In genomic region chr15:32919749-32920414, GRCh38 we compare ENCODE assay signal across 14 cellular contexts.
DNase-seq lines count a peak whose midpoint lies in the region; ATAC-seq and TF ChIP-seq lines count a peak whose summit lies in the region.
"Had no signal": no experiment of that assay in that cellular context is flagged by ENCODE, and none has a peak within 500 bp of the region (broad histone marks: within the 10 kb centered on the region; RNA-seq: fewer than 3 reads in every experiment).

No MANE protein-coding gene starts in this region.

- POLR2A ChIA-PET in PC-3 (lab: Charles Lee; ENCODE audit: unreplicated experiment) = no interaction called here

- H3K9me3 ChIP-seq in esophagus muscularis mucosa = no peaks in the 10 kb centered on the region
- H3K9me3 ChIP-seq in PC-3 (ENCODE audit: low read length) = no peaks in the 10 kb centered on the region
- no peaks in the 10 kb centered on the region for H3K9me3 ChIP-seq in testis
- H3K9me3 ChIP-seq: gastrocnemius medialis had no signal

- DNase-seq in Daoy (ENCODE audit: low read depth) = peak; percentile 28
- peak; percentile 20 for DNase-seq in NB4 (ENCODE audit: low read depth)
- DNase-seq in esophagus muscularis mucosa (ENCODE audit: extremely low spot score) = no peak
- DNase-seq in renal cortical epithelial cell (ENCODE audit: low read depth) = peak; percentile 38
- no peak for DNase-seq in PC-3
- no peak for DNase-seq in testis
- no peak for DNase-seq in islet precursor cell
- DNase-seq: activated naive CD4-positive, alpha-beta T cell treated with anti-CD3 and anti-CD28 coated beads for 36 hours; gastrocnemius medialis; left colon; T-helper 9 cell had no signal

- H2AFZ ChIP-seq in PC-3 (ENCODE audit: low read length) = no peak overlapping the region

- no peaks in the 10 kb centered on the region for H3K79me2 ChIP-seq in PC-3 (ENCODE audit: low read length)

- no peaks in the 10 kb centered on the region for H3K9me2 ChIP-seq in PC-3 (replicated peaks; ENCODE audit: low read length)

- H3K4me1 ChIP-seq in esophagus muscularis mucosa = peaks cover 0 to 40% (median 24%) of the 10 kb centered on the region in 4 donors
- H3K4me1 ChIP-seq in PC-3 (ENCODE audit: insufficient read depth, low read length) = no peaks in the 10 kb centered on the region
- H3K4me1 ChIP-seq in testis = no peaks in the 10 kb centered on the region
- H3K4me1 ChIP-seq: gastrocnemius medialis had no signal

- TF ChIP-seq POLR2A in NB4 (IDR thresholded peaks at IDR 0.05; ENCODE audit: extremely low read depth, insufficient read length) (no peak), esophagus muscularis mucosa (IDR thresholded peaks at IDR 0.05; ENCODE audit: low read depth) (no peak), testis (IDR thresholded peaks at IDR 0.05) (no peak)

- TF ChIP-seq EP300 in esophagus muscularis mucosa (IDR thresholded peaks at IDR 0.05) = no peak

- H3K4me3 ChIP-seq in NB4 (ENCODE audit: low read depth, low read length) (no peak overlapping the region), esophagus muscularis mucosa (no peak overlapping the region), PC-3 (ENCODE audit: low read length) (no peak overlapping the region), testis (no peak overlapping the region)
- H3K4me3 ChIP-seq: coronary artery, gastrocnemius medialis, smooth muscle cell had no signal

- no peak overlapping the region for H3K9ac ChIP-seq in PC-3 (ENCODE audit: low read length)

- H4K20me1 ChIP-seq in PC-3 (ENCODE audit: low read length) = no peaks in the 10 kb centered on the region

- no peak for ATAC-seq in PC-3
- ATAC-seq: gastrocnemius medialis, left colon had no signal

- H3K27me3 ChIP-seq in esophagus muscularis mucosa (no peaks in the 10 kb centered on the region), PC-3 (ENCODE audit: low read length) (no peaks in the 10 kb centered on the region), testis (no peaks in the 10 kb centered on the region)
- H3K27me3 ChIP-seq: gastrocnemius medialis had no signal

- no peak overlapping the region for H3K4me2 ChIP-seq in PC-3 (ENCODE audit: low read length)
- H3K4me2 ChIP-seq: smooth muscle cell had no signal

- WGBS in esophagus muscularis mucosa = 27% methylated on average over 5 of the region's 5 CpGs
- WGBS in testis, 2 donors = 63 to 67% methylated on average over 5 of the region's 5 CpGs

- TF ChIP-seq CTCF in NB4 (IDR thresholded peaks at IDR 0.05; ENCODE audit: low read depth, low read length) = no peak
- no peak for TF ChIP-seq CTCF in esophagus muscularis mucosa (IDR thresholded peaks at IDR 0.05)
- TF ChIP-seq CTCF in PC-3 (conservative IDR thresholded peaks at IDR 0.05; ENCODE audit: low read depth, low read length) = no peak
- no peak for TF ChIP-seq CTCF in testis (IDR thresholded peaks at IDR 0.05)

- intact Hi-C loops in esophagus muscularis mucosa (cut with DNase I) = no loop called here
- intact Hi-C loops in PC-3 (cut with micrococcal nuclease) = no loop called here
- intact Hi-C loops in testis (cut with DNase I; ENCODE audit: low total_unique reads) = no loop called here

- H3F3A ChIP-seq in PC-3 (ENCODE audit: low read length, unreplicated experiment) = no peaks in the 10 kb centered on the region

- H3K36me3 ChIP-seq in esophagus muscularis mucosa (no peaks in the 10 kb centered on the region), PC-3 (ENCODE audit: low read depth, low read length) (no peaks in the 10 kb centered on the region), testis (ENCODE audit: low read depth, missing control alignments) (no peaks in the 10 kb centered on the region)
- H3K36me3 ChIP-seq: gastrocnemius medialis had no signal

- H3K27ac ChIP-seq in esophagus muscularis mucosa (replicated peaks in 1 of 4) (peak overlapping the region in 3 of 4 donors; percentile 34 to 48 (median 34)), PC-3 (ENCODE audit: low read length) (no peak overlapping the region), testis (no peak overlapping the region)
- H3K27ac ChIP-seq: coronary artery, gastrocnemius medialis, RWPE1 had no signal

- BruUV-seq in PC-3 (replicated peaks; lab: Mats Ljungman, UMichigan) = no TSS peak

- CTCF ChIA-PET in PC-3 (lab: Charles Lee) = no interaction called here

Comparison
In these comparisons a context has a peak if more than half of its experiments do, and no peak if none do; other contexts are left out.
1. DNase-seq: peak in Daoy (single experiment), NB4 (single experiment) and renal cortical epithelial cell (single experiment); none in esophagus muscularis mucosa (single experiment), PC-3 (single experiment), testis (single experiment) and islet precursor cell (single experiment).
2. H3K27ac ChIP-seq: peak in esophagus muscularis mucosa (3 of 4); none in PC-3 (single experiment) and testis (0 of 2).